In the genomic region with DNA sequence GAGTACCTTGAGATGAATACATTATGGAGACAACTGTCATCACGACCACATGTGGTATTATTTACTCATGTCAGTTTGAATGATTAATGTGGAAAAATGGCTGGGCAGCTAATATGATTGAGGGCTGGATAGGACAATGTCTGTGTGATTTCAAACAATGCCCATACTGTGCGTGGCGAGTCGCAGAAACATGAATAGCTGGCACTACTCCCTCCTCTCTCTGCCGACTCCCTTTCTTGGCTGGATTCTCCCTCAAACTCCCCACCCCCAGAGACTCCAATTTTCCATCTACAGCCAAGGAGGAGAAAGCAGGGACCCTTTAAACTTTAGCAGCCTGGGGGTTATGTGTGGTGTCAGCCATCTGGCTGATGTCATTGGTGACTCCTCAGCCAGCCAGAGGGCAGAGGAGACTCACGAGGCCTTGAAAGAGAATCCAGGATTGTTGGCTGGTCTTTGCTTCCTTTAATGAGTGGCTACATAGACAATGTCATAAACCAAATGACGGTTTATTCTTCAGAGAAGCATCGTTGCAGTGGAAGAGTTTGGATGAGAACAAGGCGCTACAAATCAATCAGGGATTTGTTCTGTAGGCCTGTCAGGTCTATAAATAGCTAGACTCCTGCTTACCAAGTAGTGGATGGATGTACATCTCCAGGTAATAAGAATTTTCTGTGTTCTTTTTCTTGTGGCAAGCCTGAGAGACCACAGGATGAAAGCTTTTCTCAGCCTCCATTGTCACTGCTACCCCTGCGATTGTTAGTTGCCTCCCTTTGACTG, we compare ENCODE assay signal across 12 cellular contexts.
DNase-seq lines count a peak whose midpoint lies in the region; ATAC-seq and TF ChIP-seq lines count a peak whose summit lies in the region.
"Had no signal": no experiment of that assay in that cellular context is flagged by ENCODE, and none has a peak within 500 bp of the region (broad histone marks: within the 10 kb centered on the region; RNA-seq: fewer than 3 reads in every experiment).

No MANE protein-coding gene starts in this region.

- no peaks in the 10 kb centered on the region for H3K9me2 ChIP-seq in OCI-LY1 (ENCODE audit: low read depth, low read length)

- H3K4me1 ChIP-seq in OCI-LY1 (ENCODE audit: insufficient read depth, low read length, severe bottlenecking) (peaks cover 32% of the 10 kb centered on the region), sigmoid colon (no peaks in the 10 kb centered on the region), right lobe of liver (no peaks in the 10 kb centered on the region)

- TF ChIP-seq EP300 in sigmoid colon (IDR thresholded peaks at IDR 0.05): no peak

- TF ChIP-seq POLR2A in sigmoid colon (IDR thresholded peaks at IDR 0.05): no peak
- TF ChIP-seq POLR2A in right lobe of liver (IDR thresholded peaks at IDR 0.05): no peak

- H3K36me3 ChIP-seq in OCI-LY1 (ENCODE audit: insufficient read depth, low read length) (no peaks in the 10 kb centered on the region), sigmoid colon (no peaks in the 10 kb centered on the region), right lobe of liver (no peaks in the 10 kb centered on the region)

- no peak overlapping the region for H3K4me3 ChIP-seq in OCI-LY1 (ENCODE audit: low read depth, low read length, poor library complexity, severe bottlenecking)
- no peak overlapping the region for H3K4me3 ChIP-seq in fibroblast of mammary gland (ENCODE audit: control insufficient read depth, low read depth, low read length)
- H3K4me3 ChIP-seq in sigmoid colon: no peak overlapping the region
- H3K4me3 ChIP-seq in right lobe of liver: no peak overlapping the region

- no peaks in the 10 kb centered on the region for H3F3A ChIP-seq in OCI-LY1 (ENCODE audit: insufficient read depth, low read length)

- TF ChIP-seq CTCF in OCI-LY1 (IDR thresholded peaks at IDR 0.05; ENCODE audit: low read length) (no peak), fibroblast of mammary gland (conservative IDR thresholded peaks at IDR 0.05; ENCODE audit: control insufficient read depth, insufficient read depth, low read depth, low read length) (no peak), sigmoid colon (IDR thresholded peaks at IDR 0.05) (no peak), right lobe of liver (IDR thresholded peaks at IDR 0.05) (no peak)

- 81 to 88% methylated on average over 10 of the region's 10 CpGs for WGBS in sigmoid colon, 2 donors
- WGBS in right lobe of liver (ENCODE audit: insufficient coverage, low coverage, low lambda C conversion rate, missing lambda C conversion rate): 75% methylated on average over 8 of the region's 10 CpGs

- H4K20me1 ChIP-seq in OCI-LY1 (ENCODE audit: insufficient read depth, low read length): no peaks in the 10 kb centered on the region

- intact Hi-C loops in sigmoid colon (cut with DNase I) (no loop called here), right lobe of liver (cut with DNase I) (no loop called here)

- H3K9ac ChIP-seq in OCI-LY1 (ENCODE audit: low read length): no peak overlapping the region

- CTCF ChIA-PET in HEK293T (lab: Yijun Ruan, JAX): no interaction called here

- no peak for DNase-seq in HEK293T (ENCODE audit: extremely low spot score)
- peak; percentile 45 for DNase-seq in fibroblast of mammary gland (ENCODE audit: low read depth)
- DNase-seq in sigmoid colon: no peak
- no peak for DNase-seq in DMS 273 (lab: John Stamatoyannopoulos, UW; ENCODE audit: unreplicated experiment)
- no peak for DNase-seq in HPDE6-E6E7 (ENCODE audit: extremely low spot score)
- DNase-seq in right lobe of liver: no peak
- DNase-seq: activated CD4-positive, alpha-beta T cell treated with anti-CD3 and anti-CD28 coated beads, Interleukin-2, amount 50 U/mL, for 4 hours; NCI-H1694 treated with DMSO at 0.1 percent for 48 hours had no signal

- ATAC-seq in HG03469 (IDR thresholded peaks at IDR 0.05; ENCODE audit: unreplicated experiment): no peak
- ATAC-seq in right lobe of liver: no peak
- ATAC-seq: left lobe of liver had no signal

- no peak overlapping the region for H2AFZ ChIP-seq in OCI-LY1 (ENCODE audit: low read length)

- no peak overlapping the region for H3K4me2 ChIP-seq in OCI-LY1 (ENCODE audit: low read length)

- POLR2A ChIA-PET in HEK293T (lab: Yijun Ruan, JAX): interaction anchor here (0.8 kb wide), 1 partner anchor 26 kb away, joined by 3 read pairs; no protein-coding TSS in a partner anchor

- H3K27ac ChIP-seq in OCI-LY1 (ENCODE audit: low read depth, low read length, poor library complexity, severe bottlenecking) (peak overlapping the region; percentile 33), sigmoid colon (peak overlapping the region; percentile 2 to 33 (median 8)), right lobe of liver (no peak overlapping the region)
- H3K27ac ChIP-seq: HL-60 had no signal

- no peaks in the 10 kb centered on the region for H3K79me2 ChIP-seq in OCI-LY1 (ENCODE audit: insufficient read depth, low read length)

- H3K27me3 ChIP-seq in OCI-LY1 (ENCODE audit: insufficient read depth, low read length) (no peaks in the 10 kb centered on the region), sigmoid colon (no peaks in the 10 kb centered on the region), right lobe of liver (no peaks in the 10 kb centered on the region)

- H3K9me3 ChIP-seq in OCI-LY1 (ENCODE audit: low read length) (no peaks in the 10 kb centered on the region), sigmoid colon (no peaks in the 10 kb centered on the region), right lobe of liver (no peaks in the 10 kb centered on the region)

TF ChIP-seq in HEK293T, 16 proteins besides CTCF, POLR2A, EP300 and RAD21:
- no peak for TF ChIP-seq BHLHE40 (IDR thresholded peaks at IDR 0.05; ENCODE audit: borderline replicate concordance)
- TF ChIP-seq, protein P1, sequence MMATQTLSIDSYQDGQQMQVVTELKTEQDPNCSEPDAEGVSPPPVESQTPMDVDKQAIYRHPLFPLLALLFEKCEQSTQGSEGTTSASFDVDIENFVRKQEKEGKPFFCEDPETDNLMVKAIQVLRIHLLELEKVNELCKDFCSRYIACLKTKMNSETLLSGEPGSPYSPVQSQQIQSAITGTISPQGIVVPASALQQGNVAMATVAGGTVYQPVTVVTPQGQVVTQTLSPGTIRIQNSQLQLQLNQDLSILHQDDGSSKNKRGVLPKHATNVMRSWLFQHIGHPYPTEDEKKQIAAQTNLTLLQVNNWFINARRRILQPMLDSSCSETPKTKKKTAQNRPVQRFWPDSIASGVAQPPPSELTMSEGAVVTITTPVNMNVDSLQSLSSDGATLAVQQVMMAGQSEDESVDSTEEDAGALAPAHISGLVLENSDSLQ (IDR thresholded peaks at IDR 0.05): peak; percentile 82
TF ChIP-seq in HEK293T: peak in this region for 1.

Comparison
In these comparisons a context has a peak if more than half of its experiments do, and no peak if none do; other contexts are left out.
1. H3K27ac ChIP-seq: peak in OCI-LY1 (single experiment) and sigmoid colon (4 of 4); none in right lobe of liver (0 of 3).